Comparison of ENCODE assay signal across 14 cellular contexts in genomic region chr15:87033056-87033455, GRCh38.
DNase-seq lines count a peak whose midpoint lies in the region; ATAC-seq, FAIRE-seq and TF ChIP-seq lines count a peak whose summit lies in the region.
"Had no signal": no experiment of that assay in that cellular context is flagged by ENCODE, and none has a peak within 500 bp of the region (broad histone marks: within the 10 kb centered on the region; RNA-seq: fewer than 3 reads in every experiment).

No MANE protein-coding gene starts in this region.

- H3K4me3 Mint-ChIP-seq in H9: no peak overlapping the region
- H3K4me3 Mint-ChIP-seq: activated naive CD8-positive, alpha-beta T cell treated with anti-CD3 and anti-CD28 coated beads, Interleukin-2, amount 10 ng/mL, durations not matched to agents 7 days and 5 days; immature natural killer cell had no signal

- no peak overlapping the region for H2BK120ac ChIP-seq in H9 (ENCODE audit: low read depth, low read length, poor library complexity, severe bottlenecking)

- no peak for ATAC-seq in pancreas

- H3K23ac ChIP-seq in H9 (ENCODE audit: insufficient read length, low read depth, low read length): no peak overlapping the region

- no peak overlapping the region for H3K4me2 ChIP-seq in H9 (ENCODE audit: insufficient read depth, insufficient read length, low read length)

- intact Hi-C loops in pancreas (cut with DNase I): no loop called here

- H2BK12ac ChIP-seq in H9 (ENCODE audit: insufficient read length, low read depth, low read length): no peak overlapping the region

- H3K79me1 ChIP-seq in H9 (ENCODE audit: insufficient read depth, low read depth, low read length, poor library complexity, severe bottlenecking): no peaks in the 10 kb centered on the region

- no peak overlapping the region for H3K56ac ChIP-seq in H9 (ENCODE audit: insufficient read length, low read depth, low read length)

- FAIRE-seq in RCC 7860 (lab: Jason Lieb, UNC): no peak
- FAIRE-seq in pancreas (lab: Jason Lieb, UNC): no peak
- FAIRE-seq: endothelial cell of umbilical vein, HTR-8/SVneo had no signal

- no peak overlapping the region for H3T11ph ChIP-seq in H9 (ENCODE audit: low read length)

- H2AFZ ChIP-seq in H9 (ENCODE audit: low read length): no peak overlapping the region

- H3K4me1 ChIP-seq in H9 (ENCODE audit: insufficient read depth, low read length) (no peaks in the 10 kb centered on the region), pancreas (no peaks in the 10 kb centered on the region)

- H3K27me3 ChIP-seq in H9 (ENCODE audit: insufficient read depth, low read length) (no peaks in the 10 kb centered on the region), pancreas (peaks cover 0 to 7% (median 0%) of the 10 kb centered on the region in 4 donors)

- no peaks in the 10 kb centered on the region for H3K27me3 Mint-ChIP-seq in H9 (ENCODE audit: low read depth)
- H3K27me3 Mint-ChIP-seq: activated naive CD8-positive, alpha-beta T cell treated with anti-CD3 and anti-CD28 coated beads, Interleukin-2, amount 10 ng/mL, durations not matched to agents 7 days and 5 days had no signal

- H3K18ac ChIP-seq in H9 (ENCODE audit: insufficient read length, low read depth, low read length): no peak overlapping the region

- no CpG with 5 or more reads among the region's 2 CpGs for WGBS in H9 (ENCODE audit: extremely low coverage, insufficient read length, low lambda C conversion rate)
- 34 to 42% methylated on average over 2 of the region's 2 CpGs for WGBS in pancreas, 2 donors

- no peak overlapping the region for H2BK15ac ChIP-seq in H9 (ENCODE audit: low read depth, low read length)

- H3K27ac Mint-ChIP-seq in H9: no peak overlapping the region
- H3K27ac Mint-ChIP-seq: activated naive CD8-positive, alpha-beta T cell treated with anti-CD3 and anti-CD28 coated beads, Interleukin-2, amount 10 ng/mL, durations not matched to agents 7 days and 5 days; immature natural killer cell had no signal

- no peak overlapping the region for H4K8ac ChIP-seq in H9 (replicated peaks; ENCODE audit: insufficient read length, low read depth, low read length)

- no peak overlapping the region for H2AK5ac ChIP-seq in H9 (ENCODE audit: insufficient read length, low read length)

- H2BK5ac ChIP-seq in H9 (ENCODE audit: insufficient read length, low read length): no peak overlapping the region

- H3K4me3 ChIP-seq in epithelial cell of proximal tubule (ENCODE audit: low read depth, low read length): no peak overlapping the region
- H3K4me3 ChIP-seq in pancreas: no peak overlapping the region

- DNase-seq in H9: no peak
- DNase-seq in RCC 7860 (ENCODE audit: low spot score): peak; percentile 5
- no peak for DNase-seq in epithelial cell of proximal tubule (ENCODE audit: low read depth)
- DNase-seq in putamen (ENCODE audit: low spot score): peak; percentile 12
- DNase-seq in pancreas: no peak
- no peak for DNase-seq in Ammon's horn (ENCODE audit: low spot score)
- no peak for DNase-seq in GM13976 (ENCODE audit: low spot score)
- DNase-seq in amygdala (lab: John Stamatoyannopoulos, UW): no peak
- DNase-seq: activated naive CD8-positive, alpha-beta T cell treated with anti-CD3 and anti-CD28 coated beads, Interleukin-2, amount 10 ng/mL, durations not matched to agents 7 days and 5 days; immature natural killer cell; NCI-H526 treated with DMSO at 0.1 percent for 48 hours; T-helper 1 cell had no signal

- no peaks in the 10 kb centered on the region for H3K36me3 Mint-ChIP-seq in H9 (ENCODE audit: insufficient read depth in 1 of 3, low read depth in 3 of 3)
- H3K36me3 Mint-ChIP-seq: activated naive CD8-positive, alpha-beta T cell treated with anti-CD3 and anti-CD28 coated beads, Interleukin-2, amount 10 ng/mL, durations not matched to agents 7 days and 5 days; immature natural killer cell had no signal

- no peak overlapping the region for H3K14ac ChIP-seq in H9 (ENCODE audit: insufficient read depth, low read length)

- no peaks in the 10 kb centered on the region for H3K79me2 ChIP-seq in H9 (ENCODE audit: insufficient read depth, low read length)

- H3K9me3 ChIP-seq in H9 (ENCODE audit: control insufficient read depth, low read depth, low read length) (no peaks in the 10 kb centered on the region), pancreas (no peaks in the 10 kb centered on the region)

- peaks cover 2 to 6% of the 10 kb centered on the region in 2 experiments for H3K4me1 Mint-ChIP-seq in H9
- H3K4me1 Mint-ChIP-seq: activated naive CD8-positive, alpha-beta T cell treated with anti-CD3 and anti-CD28 coated beads, Interleukin-2, amount 10 ng/mL, durations not matched to agents 7 days and 5 days; immature natural killer cell had no signal

- no peaks in the 10 kb centered on the region for H3K9me3 Mint-ChIP-seq in H9
- H3K9me3 Mint-ChIP-seq: activated naive CD8-positive, alpha-beta T cell treated with anti-CD3 and anti-CD28 coated beads, Interleukin-2, amount 10 ng/mL, durations not matched to agents 7 days and 5 days had no signal

- in situ Hi-C loops in GM13976 (cut with MboI; ENCODE audit: low sequenced_read_pairs, unreplicated experiment): no loop called here

- no peak overlapping the region for H2BK20ac ChIP-seq in H9 (ENCODE audit: low read depth, low read length, poor library complexity, severe bottlenecking)

- H3K27ac ChIP-seq in H9 (ENCODE audit: insufficient read length, low read depth, low read length) (no peak overlapping the region), pancreas (no peak overlapping the region)

- no peak overlapping the region for H3K9ac ChIP-seq in H9 (ENCODE audit: extremely low read depth, insufficient read length, low read length)

- H4K5ac ChIP-seq in H9 (ENCODE audit: insufficient read length, low read depth, low read length): no peak overlapping the region

- no peaks in the 10 kb centered on the region for H3K23me2 ChIP-seq in H9 (ENCODE audit: insufficient read length, low read depth, low read length, poor library complexity, severe bottlenecking)

- H3K36me3 ChIP-seq in pancreas: no peaks in the 10 kb centered on the region

- TF ChIP-seq CTCF in H9 (conservative IDR thresholded peaks at IDR 0.05) (peak; percentile 40; the same call in 2 of the 3 replicates), epithelial cell of proximal tubule (conservative IDR thresholded peaks at IDR 0.05; ENCODE audit: low read depth, low read length) (peak; percentile 19), pancreas (IDR thresholded peaks at IDR 0.05) (no peak), GM13976 (IDR thresholded peaks at IDR 0.05; ENCODE audit: borderline replicate concordance, control extremely low read depth, extremely low read depth, insufficient read depth, missing control alignments) (no peak)

- no peaks in the 10 kb centered on the region for H4K20me1 ChIP-seq in H9 (ENCODE audit: control insufficient read depth, insufficient read depth, insufficient read length)

- H3K4ac ChIP-seq in H9 (ENCODE audit: low read depth, low read length): no peak overlapping the region

- no peak overlapping the region for H4K91ac ChIP-seq in H9 (ENCODE audit: insufficient read length, low read depth, low read length)

Comparison
In these comparisons a context has a peak if more than half of its experiments do, and no peak if none do; other contexts are left out.
1. DNase-seq: peak in RCC 7860 (single experiment) and putamen (single experiment); none in H9 (single experiment), epithelial cell of proximal tubule (single experiment), pancreas (0 of 6), Ammon's horn (single experiment), GM13976 (single experiment) and amygdala (0 of 56).
2. CTCF ChIP-seq: peak in H9 (single experiment) and epithelial cell of proximal tubule (single experiment); none in pancreas (0 of 4) and GM13976 (single experiment).